13 cellular contexts compared by ENCODE assay signal in genomic region chr14:22230517-22230916, GRCh38.
DNase-seq lines count a peak whose midpoint lies in the region; ATAC-seq and TF ChIP-seq lines count a peak whose summit lies in the region.
"Had no signal": no experiment of that assay in that cellular context is flagged by ENCODE, and none has a peak within 500 bp of the region (broad histone marks: within the 10 kb centered on the region; RNA-seq: fewer than 3 reads in every experiment).

No MANE protein-coding gene starts in this region.

- in situ Hi-C loops in GM13977 (cut with MboI; ENCODE audit: low pct_unique_long_range_greater_than_20kb, low sequenced_read_pairs, unreplicated experiment) = no loop called here

- no peaks in the 10 kb centered on the region for H3K36me3 Mint-ChIP-seq in activated CD4-positive, alpha-beta T cell treated with anti-CD3 and anti-CD28 coated beads for 36 hours (ENCODE audit: low read depth)
- no peaks in the 10 kb centered on the region for H3K36me3 Mint-ChIP-seq in natural killer cell
- H3K36me3 Mint-ChIP-seq in natural killer cell treated with Interleukin-12 subunit alpha and Interleukin-12 subunit beta and Interleukin-15 and Interleukin-18, amount 100 ng/mL, for 72 hours = no peaks in the 10 kb centered on the region
- no peaks in the 10 kb centered on the region for H3K36me3 Mint-ChIP-seq in activated CD4-positive, alpha-beta memory T cell treated with anti-CD3 and anti-CD28 coated beads, Interleukin-2, amount 10 ng/mL, durations not matched to agents 7 days and 5 days (ENCODE audit: low read depth)

- H3K4me1 Mint-ChIP-seq in activated CD4-positive, alpha-beta T cell treated with anti-CD3 and anti-CD28 coated beads for 36 hours = peaks cover 3% of the 10 kb centered on the region
- H3K4me1 Mint-ChIP-seq in natural killer cell = peaks cover 33 to 45% of the 10 kb centered on the region in 2 donors
- H3K4me1 Mint-ChIP-seq in natural killer cell treated with Interleukin-12 subunit alpha and Interleukin-12 subunit beta and Interleukin-15 and Interleukin-18, amount 100 ng/mL, for 72 hours (ENCODE audit: low read depth in 2 of 2) = peaks cover 28 to 36% of the 10 kb centered on the region in 2 donors
- H3K4me1 Mint-ChIP-seq in activated CD4-positive, alpha-beta memory T cell treated with anti-CD3 and anti-CD28 coated beads, Interleukin-2, amount 10 ng/mL, durations not matched to agents 7 days and 5 days = peaks cover 10% of the 10 kb centered on the region

- DNase-seq in activated CD4-positive, alpha-beta T cell treated with anti-CD3 and anti-CD28 coated beads for 36 hours = no peak
- DNase-seq in activated CD4-positive, alpha-beta T cell treated with anti-CD3 and anti-CD28 coated beads for 48 hours = no peak
- DNase-seq in natural killer cell (no peak), NCI-H2029 treated with DMSO at 0.1 percent for 48 hours (lab: John Stamatoyannopoulos, UW) (no peak), globus pallidus (ENCODE audit: low spot score) (no peak), GM13977 (ENCODE audit: low spot score) (no peak)
- DNase-seq in natural killer cell treated with Interleukin-12 subunit alpha and Interleukin-12 subunit beta and Interleukin-15 and Interleukin-18, amount 100 ng/mL, for 72 hours (ENCODE audit: low spot score) = no peak
- DNase-seq in activated CD4-positive, alpha-beta memory T cell treated with anti-CD3 and anti-CD28 coated beads, Interleukin-2, amount 10 ng/mL, durations not matched to agents 7 days and 5 days = no peak
- DNase-seq: 8988T, Caco-2, NCI-H1417, NCI-H1930, NCI-H524 had no signal

- intact Hi-C loops in activated CD4-positive, alpha-beta T cell treated with anti-CD3 and anti-CD28 coated beads for 36 hours (cut with DNase I, micrococcal nuclease) = loop anchor here in 1 of 2 experiments (5.0 kb wide), 1 partner anchor 37 kb away; no protein-coding TSS in a partner anchor
- intact Hi-C loops in natural killer cell (cut with micrococcal nuclease) = no loop called here

- no peak for ATAC-seq in activated CD4-positive, alpha-beta T cell treated with anti-CD3 and anti-CD28 coated beads for 36 hours
- no peak for ATAC-seq in natural killer cell
- no peak for ATAC-seq in natural killer cell treated with Interleukin-12 subunit alpha and Interleukin-12 subunit beta and Interleukin-15 and Interleukin-18, amount 100 ng/mL, for 72 hours

- H3K27ac Mint-ChIP-seq in activated CD4-positive, alpha-beta T cell treated with anti-CD3 and anti-CD28 coated beads for 36 hours = peak overlapping the region; percentile 42
- peak overlapping the region; percentile 54 to 74 for H3K27ac Mint-ChIP-seq in natural killer cell
- H3K27ac Mint-ChIP-seq in natural killer cell treated with Interleukin-12 subunit alpha and Interleukin-12 subunit beta and Interleukin-15 and Interleukin-18, amount 100 ng/mL, for 72 hours = peak overlapping the region in 1 of 2 donors; percentile 40
- peak overlapping the region; percentile 21 for H3K27ac Mint-ChIP-seq in activated CD4-positive, alpha-beta memory T cell treated with anti-CD3 and anti-CD28 coated beads, Interleukin-2, amount 10 ng/mL, durations not matched to agents 7 days and 5 days

- CTCF ChIA-PET in activated CD4-positive, alpha-beta T cell treated with anti-CD3 and anti-CD28 coated beads for 36 hours (lab: Charles Lee) = interaction anchor here (0.8 kb wide), 1 partner anchor 118 kb away, joined by 3 read pairs; no protein-coding TSS in a partner anchor
- CTCF ChIA-PET in activated CD4-positive, alpha-beta memory T cell treated with anti-CD3 and anti-CD28 coated beads, Interleukin-2, amount 10 ng/mL, durations not matched to agents 7 days and 5 days (lab: Charles Lee) = no interaction called here

- POLR2A ChIA-PET in activated CD4-positive, alpha-beta T cell treated with anti-CD3 and anti-CD28 coated beads for 36 hours (lab: Charles Lee) = no interaction called here
- POLR2A ChIA-PET in activated CD4-positive, alpha-beta memory T cell treated with anti-CD3 and anti-CD28 coated beads, Interleukin-2, amount 10 ng/mL, durations not matched to agents 7 days and 5 days (lab: Charles Lee) = interaction anchor here (0.7 kb wide), 1 partner anchor 301 kb away, joined by 3 read pairs; no protein-coding TSS in a partner anchor

- no peaks in the 10 kb centered on the region for H3K27me3 Mint-ChIP-seq in activated CD4-positive, alpha-beta T cell treated with anti-CD3 and anti-CD28 coated beads for 36 hours
- H3K27me3 Mint-ChIP-seq in natural killer cell (ENCODE audit: low read depth in 2 of 2) = peaks cover 2 to 7% of the 10 kb centered on the region in 2 donors
- H3K27me3 Mint-ChIP-seq in natural killer cell treated with Interleukin-12 subunit alpha and Interleukin-12 subunit beta and Interleukin-15 and Interleukin-18, amount 100 ng/mL, for 72 hours = no peaks in the 10 kb centered on the region
- no peaks in the 10 kb centered on the region for H3K27me3 Mint-ChIP-seq in activated CD4-positive, alpha-beta memory T cell treated with anti-CD3 and anti-CD28 coated beads, Interleukin-2, amount 10 ng/mL, durations not matched to agents 7 days and 5 days

- TF ChIP-seq CTCF in natural killer cell (IDR thresholded peaks at IDR 0.05) (no peak), GM13977 (IDR thresholded peaks at IDR 0.05; ENCODE audit: extremely low read depth, insufficient read depth, missing control alignments) (no peak)

- no peak overlapping the region for H3K4me3 Mint-ChIP-seq in activated CD4-positive, alpha-beta T cell treated with anti-CD3 and anti-CD28 coated beads for 36 hours
- peak overlapping the region; percentile 47 for H3K4me3 Mint-ChIP-seq in natural killer cell
- no peak overlapping the region for H3K4me3 Mint-ChIP-seq in natural killer cell treated with Interleukin-12 subunit alpha and Interleukin-12 subunit beta and Interleukin-15 and Interleukin-18, amount 100 ng/mL, for 72 hours
- H3K4me3 Mint-ChIP-seq in activated CD4-positive, alpha-beta memory T cell treated with anti-CD3 and anti-CD28 coated beads, Interleukin-2, amount 10 ng/mL, durations not matched to agents 7 days and 5 days = no peak overlapping the region

- H3K9me3 Mint-ChIP-seq in activated CD4-positive, alpha-beta T cell treated with anti-CD3 and anti-CD28 coated beads for 36 hours (ENCODE audit: low read depth) = no peaks in the 10 kb centered on the region
- no peaks in the 10 kb centered on the region for H3K9me3 Mint-ChIP-seq in natural killer cell
- H3K9me3 Mint-ChIP-seq in natural killer cell treated with Interleukin-12 subunit alpha and Interleukin-12 subunit beta and Interleukin-15 and Interleukin-18, amount 100 ng/mL, for 72 hours = no peaks in the 10 kb centered on the region
- no peaks in the 10 kb centered on the region for H3K9me3 Mint-ChIP-seq in activated CD4-positive, alpha-beta memory T cell treated with anti-CD3 and anti-CD28 coated beads, Interleukin-2, amount 10 ng/mL, durations not matched to agents 7 days and 5 days
